In genomic region chr4:40645576-40645975, GRCh38 we compare ENCODE assay signal across 9 cellular contexts.
"Had no signal": no experiment of that assay in that cellular context is flagged by ENCODE, and none has a peak within 500 bp of the region (broad histone marks: within the 10 kb centered on the region; RNA-seq: fewer than 3 reads in every experiment).

No MANE protein-coding gene starts in this region.

- FAIRE-seq: HTR-8/SVneo, K562 had no signal

- H3K9me3 ChIP-seq: HAP-1 had no signal

- H3K4me3 ChIP-seq: HAP-1, K562 had no signal

- ATAC-seq: HCT116, K562 had no signal

- DNase-seq: GOT3, H7, HFFc6, IMR-90, KG1 had no signal

- H3K36me3 ChIP-seq: HAP-1 had no signal
